In the genomic region with DNA sequence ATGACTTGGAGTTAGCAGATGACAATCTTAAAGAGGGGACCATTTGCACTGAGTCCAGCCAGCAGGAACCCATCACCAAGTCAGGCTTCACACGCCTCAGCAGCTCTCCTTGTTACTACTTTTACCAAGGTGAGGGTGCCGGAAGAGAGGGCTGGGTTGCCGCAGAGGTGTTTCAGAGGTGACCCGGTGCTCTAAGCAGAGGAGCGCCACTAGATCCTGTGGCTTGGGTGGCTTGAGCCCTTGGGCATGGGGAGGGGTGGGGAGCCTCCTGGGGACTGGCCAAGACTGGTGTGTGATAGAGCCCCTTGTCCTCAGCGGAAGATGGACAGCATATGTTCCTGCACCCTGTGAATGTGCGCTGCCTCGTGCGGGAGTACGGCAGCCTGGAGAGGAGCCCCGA, we compare ENCODE assay signal across 21 cellular contexts. TPM values are rescaled to one million over a fixed set of nuclear protein-coding genes. Genes with fewer than 3 reads are reported as not detected.
DNase-seq lines count a peak whose midpoint lies in the region; ATAC-seq and TF ChIP-seq lines count a peak whose summit lies in the region.
"Had no signal": no experiment of that assay in that cellular context is flagged by ENCODE, and none has a peak within 500 bp of the region (broad histone marks: within the 10 kb centered on the region; RNA-seq: fewer than 3 reads in every experiment).

No MANE protein-coding gene starts in this region.

- TF ChIP-seq CTCF in CD8-positive, alpha-beta T cell (IDR thresholded peaks at IDR 0.05) = no peak
- TF ChIP-seq CTCF in left ventricle myocardium inferior (IDR thresholded peaks at IDR 0.05; ENCODE audit: borderline replicate concordance) = no peak
- TF ChIP-seq CTCF in sigmoid colon (IDR thresholded peaks at IDR 0.05) = no peak
- no peak for TF ChIP-seq CTCF in PC-9 (conservative IDR thresholded peaks at IDR 0.05)
- TF ChIP-seq CTCF in body of pancreas (IDR thresholded peaks at IDR 0.05) = no peak

- no peaks in the 10 kb centered on the region for H3K9me3 Mint-ChIP-seq in CD8-positive, alpha-beta T cell
- no peaks in the 10 kb centered on the region for H3K9me3 Mint-ChIP-seq in central memory CD8-positive, alpha-beta T cell
- H3K9me3 Mint-ChIP-seq: IgD-negative memory B cell had no signal

- intact Hi-C loops in CD8-positive, alpha-beta T cell (cut with DNase I, micrococcal nuclease) = no loop called here
- intact Hi-C loops in left ventricle myocardium inferior (cut with micrococcal nuclease) = loop anchor here (5.0 kb wide), 1 partner anchor 206 kb away; no protein-coding TSS in a partner anchor
- intact Hi-C loops in sigmoid colon (cut with DNase I) = no loop called here
- intact Hi-C loops in PC-9 (cut with micrococcal nuclease; ENCODE audit: unreplicated experiment) = no loop called here
- intact Hi-C loops in body of pancreas (cut with DNase I) = no loop called here

- H3K79me2 ChIP-seq in PC-9 (ENCODE audit: low read depth) = no peaks in the 10 kb centered on the region

- TF ChIP-seq POLR2A in sigmoid colon (IDR thresholded peaks at IDR 0.05) (no peak), body of pancreas (IDR thresholded peaks at IDR 0.05) (no peak)

- no peaks in the 10 kb centered on the region for H3K27me3 Mint-ChIP-seq in CD8-positive, alpha-beta T cell (ENCODE audit: low read depth)
- H3K27me3 Mint-ChIP-seq in central memory CD8-positive, alpha-beta T cell = no peaks in the 10 kb centered on the region
- H3K27me3 Mint-ChIP-seq: IgD-negative memory B cell had no signal

- DNase-seq in CD8-positive, alpha-beta T cell = no peak
- no peak for DNase-seq in central memory CD8-positive, alpha-beta T cell (ENCODE audit: low spot score in 2 of 2)
- DNase-seq in left ventricle myocardium inferior = no peak
- peak; percentile 56 for DNase-seq in sigmoid colon
- no peak for DNase-seq in GOT3 (lab: John Stamatoyannopoulos, UW)
- no peak for DNase-seq in PC-9
- DNase-seq in body of pancreas = no peak
- DNase-seq: DMS79, Kasumi-1, NCI-H1105, NCI-H1694 treated with DMSO at 0.1 percent for 48 hours, NCI-H2107, NCI-H2227 treated with DMSO at 0.1 percent for 48 hours, NCI-H524, SHP77 had no signal

- H3K27ac ChIP-seq in CD8-positive, alpha-beta T cell (ENCODE audit: low read depth, low read length) = no peak overlapping the region
- H3K27ac ChIP-seq in left ventricle myocardium inferior (replicated peaks) (peak overlapping the region; percentile 82), sigmoid colon (peak overlapping the region; percentile 68 to 84 (median 76)), PC-9 (no peak overlapping the region), body of pancreas (no peak overlapping the region)
- H3K27ac ChIP-seq: C4-2B, HL-60 had no signal

- no peaks in the 10 kb centered on the region for H3K4me1 ChIP-seq in CD8-positive, alpha-beta T cell (ENCODE audit: insufficient read depth, low read length)
- H3K4me1 ChIP-seq in left ventricle myocardium inferior (peaks cover 29% of the 10 kb centered on the region), sigmoid colon (peaks cover 0 to 28% (median 18%) of the 10 kb centered on the region in 4 donors), PC-9 (replicated peaks; ENCODE audit: insufficient read depth) (no peaks in the 10 kb centered on the region), body of pancreas (no peaks in the 10 kb centered on the region)
- H3K4me1 ChIP-seq: HAP-1 had no signal

- peak overlapping the region; percentile 14 for H3K27ac Mint-ChIP-seq in CD8-positive, alpha-beta T cell
- H3K27ac Mint-ChIP-seq in central memory CD8-positive, alpha-beta T cell (ENCODE audit: low read depth) = peak overlapping the region; percentile 25
- H3K27ac Mint-ChIP-seq: IgD-negative memory B cell had no signal

- BruUV-seq in PC-9 (replicated peaks; lab: Mats Ljungman, UMichigan) = no TSS peak

- H3F3A ChIP-seq in PC-9 (ENCODE audit: insufficient read depth, low read depth) = no peaks in the 10 kb centered on the region

- no peak overlapping the region for H2AFZ ChIP-seq in PC-9

- H3K36me3 Mint-ChIP-seq in CD8-positive, alpha-beta T cell = peaks cover 82% of the 10 kb centered on the region
- H3K36me3 Mint-ChIP-seq in central memory CD8-positive, alpha-beta T cell (ENCODE audit: insufficient read depth) = peaks cover 89% of the 10 kb centered on the region
- H3K36me3 Mint-ChIP-seq: IgD-negative memory B cell had no signal

- CTCF ChIA-PET in CD8-positive, alpha-beta T cell (lab: Charles Lee) = interaction anchor here (0.6 kb wide), 1 partner anchor 409 kb away, joined by 3 read pairs; no protein-coding TSS in a partner anchor
- CTCF ChIA-PET in PC-9 (lab: Charles Lee) = interaction anchor here (0.6 kb wide), 1 partner anchor 936 kb away, joined by 9 read pairs; no protein-coding TSS in a partner anchor

- WGBS in sigmoid colon, 2 donors = 96 to 97% methylated on average over 11 of the region's 11 CpGs
- 91 to 93% methylated on average over 5 to 11 of the region's 11 CpGs for WGBS in body of pancreas, 2 donors

- H3K9me3 ChIP-seq in CD8-positive, alpha-beta T cell (ENCODE audit: low read length) = no peaks in the 10 kb centered on the region
- H3K9me3 ChIP-seq in left ventricle myocardium inferior (replicated peaks) (no peaks in the 10 kb centered on the region), sigmoid colon (no peaks in the 10 kb centered on the region), PC-9 (ENCODE audit: insufficient read depth, low read depth) (no peaks in the 10 kb centered on the region), body of pancreas (no peaks in the 10 kb centered on the region)
- H3K9me3 ChIP-seq: HAP-1 had no signal

- H3K4me1 Mint-ChIP-seq in CD8-positive, alpha-beta T cell (ENCODE audit: low read depth) = no peaks in the 10 kb centered on the region
- H3K4me1 Mint-ChIP-seq in central memory CD8-positive, alpha-beta T cell = no peaks in the 10 kb centered on the region
- H3K4me1 Mint-ChIP-seq: IgD-negative memory B cell had no signal

- no peak for TF ChIP-seq EP300 in sigmoid colon (IDR thresholded peaks at IDR 0.05)

- H3K27me3 ChIP-seq in CD8-positive, alpha-beta T cell (ENCODE audit: insufficient read depth, low read length) = no peaks in the 10 kb centered on the region
- no peaks in the 10 kb centered on the region for H3K27me3 ChIP-seq in left ventricle myocardium inferior (ENCODE audit: low read depth)
- no peaks in the 10 kb centered on the region for H3K27me3 ChIP-seq in sigmoid colon
- H3K27me3 ChIP-seq in PC-9 (ENCODE audit: insufficient read depth, low read depth) = no peaks in the 10 kb centered on the region
- H3K27me3 ChIP-seq in body of pancreas = no peaks in the 10 kb centered on the region

- no peak overlapping the region for H3K4me3 ChIP-seq in CD8-positive, alpha-beta T cell (ENCODE audit: low read depth, low read length)
- H3K4me3 ChIP-seq in left ventricle myocardium inferior (peak overlapping the region; percentile 7), sigmoid colon (no peak overlapping the region), PC-9 (no peak overlapping the region), body of pancreas (no peak overlapping the region)
- H3K4me3 ChIP-seq: HAP-1 had no signal

- no peak overlapping the region for H3K4me3 Mint-ChIP-seq in CD8-positive, alpha-beta T cell
- H3K4me3 Mint-ChIP-seq in central memory CD8-positive, alpha-beta T cell = no peak overlapping the region
- H3K4me3 Mint-ChIP-seq: IgD-negative memory B cell had no signal

- POLR2A ChIA-PET in CD8-positive, alpha-beta T cell (lab: Charles Lee) = no interaction called here
- POLR2A ChIA-PET in PC-9 (lab: Charles Lee; ENCODE audit: unreplicated experiment) = no interaction called here

- 0 out of 2 replicates have a peak, but pooled peaks cover 9% of the 10 kb centered on the region for H4K20me1 ChIP-seq in PC-9 (ENCODE audit: insufficient read depth)

- H3K9me2 ChIP-seq in PC-9 (ENCODE audit: insufficient read depth) = no peaks in the 10 kb centered on the region

- ATAC-seq in CD8-positive, alpha-beta T cell = no peak
- no peak for ATAC-seq in central memory CD8-positive, alpha-beta T cell (replicated peaks; ENCODE audit: extremely low read depth, poor library complexity, severe bottlenecking)
- no peak for ATAC-seq in GM18909 (IDR thresholded peaks at IDR 0.05; ENCODE audit: poor library complexity, unreplicated experiment)
- ATAC-seq in body of pancreas = no peak
- ATAC-seq: Panc1 had no signal

- H3K4me2 ChIP-seq in PC-9 = no peak overlapping the region

- H3K36me3 ChIP-seq in CD8-positive, alpha-beta T cell (ENCODE audit: insufficient read depth, low read length) = peaks cover 57% of the 10 kb centered on the region
- peaks cover 99% of the 10 kb centered on the region for H3K36me3 ChIP-seq in left ventricle myocardium inferior
- peaks cover 50 to 97% (median 78%) of the 10 kb centered on the region in 4 donors for H3K36me3 ChIP-seq in sigmoid colon
- H3K36me3 ChIP-seq in PC-9 (ENCODE audit: low read depth) = peaks cover 31% of the 10 kb centered on the region
- H3K36me3 ChIP-seq in body of pancreas (replicated peaks in 1 of 2; ENCODE audit: insufficient read depth in 1 of 2, low read depth in 2 of 2) = peaks cover 14 to 69% of the 10 kb centered on the region in 2 donors

RNA-seq across cellular contexts. Expression of a gene that starts 17.7 kb away (rescaled TPM):
- total RNA-seq in CD8-positive, alpha-beta T cell = 10 to 100 TPM; 18.1 to 19.2 TPM
- 48.3 TPM for total RNA-seq in left ventricle myocardium inferior
- 10 to 100 TPM; 21.0 to 33.4 (median 25.2) TPM for total RNA-seq in sigmoid colon
- polyA plus RNA-seq in sigmoid colon = 10 to 100 TPM; 27.6 to 58.0 (median 28.4) TPM
- total RNA-seq in PC-9 (2021) = 26.5 and 30.5 TPM in 2 replicates
- 10 to 100 TPM; 23.9 to 45.8 TPM for total RNA-seq in body of pancreas

RNA-seq across cellular contexts. Expression of a gene that starts 29.3 kb away (rescaled TPM):
- total RNA-seq in CD8-positive, alpha-beta T cell = 100 to 1,000 TPM; 402 to 410 TPM
- total RNA-seq in left ventricle myocardium inferior = 274 TPM
- 100 to 1,000 TPM; 106 to 165 (median 110) TPM for total RNA-seq in sigmoid colon
- polyA plus RNA-seq in sigmoid colon = 100 to 1,000 TPM; 115 to 177 (median 141) TPM
- total RNA-seq in PC-9 (2021) = 196 and 241 TPM in 2 replicates
- 100 to 1,000 TPM in 1 of 2 donors, 10 to 100 TPM in 1; 62.5 to 124 TPM for total RNA-seq in body of pancreas

RNA-seq across cellular contexts. Expression of a gene that starts 34.5 kb away (rescaled TPM):
- 1 to 10 TPM; 7.7 to 9.0 TPM for total RNA-seq in CD8-positive, alpha-beta T cell
- total RNA-seq in left ventricle myocardium inferior (41.8 TPM), sigmoid colon (10 to 100 TPM; 17.4 to 29.4 (median 26.4) TPM), PC-9 (2021) (30.4 and 32.2 TPM in 2 replicates), body of pancreas (10 to 100 TPM in 1 of 2 donors, 1 to 10 TPM in 1; 9.6 to 24.1 TPM)
- polyA plus RNA-seq in sigmoid colon = 10 to 100 TPM; 29.2 to 62.9 (median 38.4) TPM

Comparison
In these comparisons a context has a peak if more than half of its experiments do, and no peak if none do; other contexts are left out.
1. H3K27ac ChIP-seq: peak in left ventricle myocardium inferior (single experiment) and sigmoid colon (4 of 4); none in CD8-positive, alpha-beta T cell (single experiment), PC-9 (single experiment) and body of pancreas (0 of 4).